In genomic region chr19:13817018-13817614, GRCh38 we compare ENCODE assay signal across 9 cellular contexts. TPM values are rescaled to one million over a fixed set of nuclear protein-coding genes. Genes with fewer than 3 reads are reported as not detected.
A peak's percentile ranks its signal among the peaks of the same experiment; 100 is the strongest.
DNase-seq lines count a peak whose midpoint lies in the region; ATAC-seq, FAIRE-seq and TF ChIP-seq lines count a peak whose summit lies in the region.
"Had no signal": no experiment of that assay in that cellular context is flagged by ENCODE, and none has a peak within 500 bp of the region (broad histone marks: within the 10 kb centered on the region; RNA-seq: fewer than 3 reads in every experiment).

No MANE protein-coding gene starts in this region.

- H3K4me3 Mint-ChIP-seq in neural progenitor cell: no peak overlapping the region

- peaks cover 27% of the 10 kb centered on the region for H3K36me3 Mint-ChIP-seq in neural progenitor cell

- no peaks in the 10 kb centered on the region for H3K9me3 Mint-ChIP-seq in neural progenitor cell

- peaks cover 7% of the 10 kb centered on the region for H3K4me1 Mint-ChIP-seq in neural progenitor cell

- FAIRE-seq in GM19239 (lab: Jason Lieb, UNC): peak; percentile 40

- H3K27me3 ChIP-seq in duodenal mucosa (ENCODE audit: control insufficient read depth in 1 of 2, insufficient read depth in 2 of 2, low read length in 2 of 2) (no peaks in the 10 kb centered on the region), neural progenitor cell (no peaks in the 10 kb centered on the region), ascending aorta (no peaks in the 10 kb centered on the region)

- DNase-seq in GM19239 (ENCODE audit: insufficient read length, low spot score) (peak; percentile 58), NCI-H146 treated with DMSO at 0.1 percent for 48 hours (lab: John Stamatoyannopoulos, UW; ENCODE audit: unreplicated experiment) (peak; percentile 88), neural progenitor cell (ENCODE audit: low spot score) (peak; percentile 94), ascending aorta (ENCODE audit: low spot score in 2 of 2) (no peak), hypothalamus (lab: John Stamatoyannopoulos, UW) (no peak)
- DNase-seq: NCI-H524 had no signal

- ATAC-seq in HG03342 (IDR thresholded peaks at IDR 0.05; ENCODE audit: unreplicated experiment): no peak
- ATAC-seq in GM18909 (IDR thresholded peaks at IDR 0.05; ENCODE audit: poor library complexity, unreplicated experiment): no peak

- H3K36me3 ChIP-seq in duodenal mucosa (ENCODE audit: control insufficient read depth in 1 of 2, insufficient read depth in 2 of 2, low read length in 2 of 2) (peaks cover 3 to 6% of the 10 kb centered on the region in 2 donors), neural progenitor cell (peaks cover under 1% of the 10 kb centered on the region), ascending aorta (peaks cover 9 to 19% of the 10 kb centered on the region in 2 donors)

- peak overlapping the region; percentile 66 to 74 for H3K4me3 ChIP-seq in duodenal mucosa (ENCODE audit: low read depth in 1 of 2, low read length in 2 of 2)
- H3K4me3 ChIP-seq in neural progenitor cell: peak overlapping the region; percentile 52
- no peak overlapping the region for H3K4me3 ChIP-seq in ascending aorta

- TF ChIP-seq CTCF in neural progenitor cell (IDR thresholded peaks at IDR 0.05) (no peak), ascending aorta (IDR thresholded peaks at IDR 0.05) (no peak)

- peak overlapping the region; percentile 87 for H3K4me2 ChIP-seq in neural progenitor cell

- H2AFZ ChIP-seq in neural progenitor cell (replicated peaks): no peak overlapping the region

- H3K79me2 ChIP-seq in neural progenitor cell (ENCODE audit: low read depth): no peaks in the 10 kb centered on the region

- H3F3A ChIP-seq in neural progenitor cell (ENCODE audit: low read depth): peaks cover 24% of the 10 kb centered on the region

- peak overlapping the region; percentile 84 for H3K27ac ChIP-seq in duodenal mucosa (ENCODE audit: low read depth, low read length)
- H3K27ac ChIP-seq in neural progenitor cell: peak overlapping the region; percentile 41
- no peak overlapping the region for H3K27ac ChIP-seq in ascending aorta

- H3K27me3 Mint-ChIP-seq in neural progenitor cell (ENCODE audit: insufficient read depth, low read depth): peaks cover 8% of the 10 kb centered on the region

- H3K27ac Mint-ChIP-seq in neural progenitor cell: no peak overlapping the region

- peaks cover 18% of the 10 kb centered on the region for H4K20me1 ChIP-seq in neural progenitor cell (ENCODE audit: low read depth)

- intact Hi-C loops in ascending aorta (cut with DNase I): no loop called here

- peak overlapping the region; percentile 75 to 86 for H3K9ac ChIP-seq in duodenal mucosa (ENCODE audit: low read depth in 1 of 2, low read length in 2 of 2)
- no peak overlapping the region for H3K9ac ChIP-seq in neural progenitor cell

- H3K4me1 ChIP-seq in duodenal mucosa (ENCODE audit: control insufficient read depth in 1 of 2, insufficient read depth in 2 of 2, low read length in 2 of 2) (peaks cover 0 to 4% of the 10 kb centered on the region in 2 donors), neural progenitor cell (no peaks in the 10 kb centered on the region), ascending aorta (no peaks in the 10 kb centered on the region)

- no peaks in the 10 kb centered on the region for H3K9me3 ChIP-seq in duodenal mucosa (ENCODE audit: control insufficient read depth in 1 of 2, low read length in 2 of 2)
- no peaks in the 10 kb centered on the region for H3K9me3 ChIP-seq in neural progenitor cell (ENCODE audit: low read depth)
- H3K9me3 ChIP-seq in ascending aorta: no peaks in the 10 kb centered on the region

RNA-seq across cellular contexts. Expression of gene ZSWIM4, which starts 21.9 kb away (rescaled TPM):
- total RNA-seq in neural progenitor cell (ENCODE audit: low replicate concordance): 6.7 and 20.4 TPM in 2 replicates
- 23.2 TPM for total RNA-seq in ascending aorta

RNA-seq across cellular contexts. Expression of gene C19orf53, which starts 42.9 kb away (rescaled TPM):
- 88.2 and 95.6 TPM in 2 replicates for total RNA-seq in neural progenitor cell (ENCODE audit: low replicate concordance)
- 163 TPM for total RNA-seq in ascending aorta

RNA-seq across cellular contexts. Expression of gene MRI1, which starts 52.8 kb away (rescaled TPM):
- total RNA-seq in neural progenitor cell (ENCODE audit: low replicate concordance) (6.3 and 22.5 TPM in 2 replicates), ascending aorta (89.9 TPM)

RNA-seq across cellular contexts. Expression of gene NANOS3, which starts 59.8 kb away (rescaled TPM):
- total RNA-seq in neural progenitor cell (ENCODE audit: low replicate concordance): not detected in 2 replicates
- total RNA-seq in ascending aorta: not detected

Comparison
In these comparisons a context has a peak if more than half of its experiments do, and no peak if none do; other contexts are left out.
1. DNase-seq: peak in GM19239 (single experiment), NCI-H146 treated with DMSO at 0.1 percent for 48 hours (single experiment) and neural progenitor cell (single experiment); none in ascending aorta (0 of 2) and hypothalamus (0 of 51).
2. H3K27ac ChIP-seq: peak in duodenal mucosa (single experiment) and neural progenitor cell (single experiment); none in ascending aorta (0 of 2).
3. H3K4me3 ChIP-seq: peak in duodenal mucosa (2 of 2) and neural progenitor cell (single experiment); none in ascending aorta (0 of 2).